Comparison of ENCODE assay signal across 17 cellular contexts in genomic region chr3:185361920-185362319, GRCh38. TPM values are rescaled to one million over a fixed set of nuclear protein-coding genes. Genes with fewer than 3 reads are reported as not detected.
DNase-seq lines count a peak whose midpoint lies in the region; ATAC-seq and TF ChIP-seq lines count a peak whose summit lies in the region.
"Had no signal": no experiment of that assay in that cellular context is flagged by ENCODE, and none has a peak within 500 bp of the region (broad histone marks: within the 10 kb centered on the region; RNA-seq: fewer than 3 reads in every experiment).

No MANE protein-coding gene starts in this region.

- no peak for TF ChIP-seq POLR2A in testis (IDR thresholded peaks at IDR 0.05)

- H3K4me1 ChIP-seq in upper lobe of right lung = peaks cover 2% of the 10 kb centered on the region
- H3K4me1 ChIP-seq in testis = peaks cover 6% of the 10 kb centered on the region

- H3K4me3 ChIP-seq in upper lobe of right lung (peak overlapping the region; percentile 24), testis (no peak overlapping the region)

- in situ Hi-C loops in G401 (cut with HindIII; ENCODE audit: low sequenced_read_pairs) = no loop called here

- WGBS in testis, 2 donors = 57% methylated on average over 2 of the region's 2 CpGs

- ATAC-seq in upper lobe of right lung (peak; percentile 32), left colon (no peak)
- ATAC-seq: activated CD8-positive, alpha-beta T cell treated with anti-CD3 and anti-CD28 coated beads for 36 hours; esophagus mucosa; left ventricle myocardium superior had no signal

- H3K9me3 ChIP-seq in upper lobe of right lung = no peaks in the 10 kb centered on the region
- H3K9me3 ChIP-seq in testis = no peaks in the 10 kb centered on the region

- intact Hi-C loops in upper lobe of right lung (cut with DNase I) (loop anchor here (5.0 kb wide), 1 partner anchor 75 kb away; no protein-coding TSS in a partner anchor), left colon (cut with DNase I, micrococcal nuclease) (no loop called here), testis (cut with DNase I; ENCODE audit: low total_unique reads) (no loop called here)

- H3K27me3 ChIP-seq in upper lobe of right lung = no peaks in the 10 kb centered on the region
- H3K27me3 ChIP-seq in testis = no peaks in the 10 kb centered on the region

- H3K4me1 Mint-ChIP-seq in glutamatergic neuron (ENCODE audit: low read depth, unreplicated experiment) = peaks cover 22% of the 10 kb centered on the region

- no peak overlapping the region for H3K4me3 Mint-ChIP-seq in glutamatergic neuron (ENCODE audit: unreplicated experiment)

- DNase-seq in HT1080 (ENCODE audit: low read depth) (peak; percentile 43), astrocyte of the hippocampus (ENCODE audit: low read depth, low spot score) (peak; percentile 18), glutamatergic neuron (no peak), upper lobe of right lung (no peak), left colon (no peak), G401 (ENCODE audit: low spot score) (no peak), testis (no peak)
- DNase-seq: activated CD8-positive, alpha-beta T cell treated with anti-CD3 and anti-CD28 coated beads for 36 hours; anterior cingulate cortex; DND-41; hypothalamus; left ventricle myocardium superior; MV-4-11; stimulated activated CD4-positive, alpha-beta T cell treated with anti-CD3 and anti-CD28 coated beads, Interleukin-15, amount 100 ng/mL, for 24 hours had no signal

- peak overlapping the region; percentile 56 for H3K27ac ChIP-seq in upper lobe of right lung
- H3K27ac ChIP-seq in testis = no peak overlapping the region

- peaks cover 13% of the 10 kb centered on the region for H3K9me3 Mint-ChIP-seq in glutamatergic neuron (ENCODE audit: unreplicated experiment)
- H3K9me3 Mint-ChIP-seq: activated CD8-positive, alpha-beta T cell treated with anti-CD3 and anti-CD28 coated beads for 36 hours; activated T-helper 2 cell treated with anti-CD3 and anti-CD28 coated beads, Interferon-gamma antibody, Interleukin-2, Interleukin-4, amounts not matched to agents 10 μg/mL and 5 μg/mL and 100 μg/mL, durations not matched to agents 14 hours and 24 hours and 36 hours had no signal

- H3K27me3 Mint-ChIP-seq in glutamatergic neuron (ENCODE audit: unreplicated experiment) = peaks cover 10% of the 10 kb centered on the region

- peaks cover 5% of the 10 kb centered on the region for H3K36me3 Mint-ChIP-seq in glutamatergic neuron (ENCODE audit: unreplicated experiment)

- H3K36me3 ChIP-seq in upper lobe of right lung (no peaks in the 10 kb centered on the region), testis (ENCODE audit: low read depth, missing control alignments) (no peaks in the 10 kb centered on the region)

- peak overlapping the region; percentile 35 for H3K27ac Mint-ChIP-seq in glutamatergic neuron (ENCODE audit: unreplicated experiment)
- H3K27ac Mint-ChIP-seq: activated CD8-positive, alpha-beta T cell treated with anti-CD3 and anti-CD28 coated beads for 36 hours; activated T-helper 2 cell treated with anti-CD3 and anti-CD28 coated beads, Interferon-gamma antibody, Interleukin-2, Interleukin-4, amounts not matched to agents 10 μg/mL and 5 μg/mL and 100 μg/mL, durations not matched to agents 14 hours and 24 hours and 36 hours; progenitor cell of endocrine pancreas had no signal

- TF ChIP-seq CTCF in glutamatergic neuron (IDR thresholded peaks at IDR 0.05; ENCODE audit: partially characterized antibody, unreplicated experiment) (no peak), upper lobe of right lung (IDR thresholded peaks at IDR 0.05) (no peak), testis (IDR thresholded peaks at IDR 0.05) (no peak)

RNA-seq across cellular contexts. Expression of gene MAP3K13, which starts 1.0 kb away (rescaled TPM):
- total RNA-seq in HT1080 (2014; rRNA removed; shearing (Covaris generic)) = 17.6 and 25.6 TPM in 2 replicates
- polyA plus RNA-seq in HT1080 (2015; cell fraction: cytosol; rRNA removed) = 31.7 and 36.6 TPM in 2 replicates
- 6.7 and 12.3 TPM in 2 replicates for polyA plus RNA-seq in HT1080 (2015; cell fraction: nucleus; rRNA removed)
- total RNA-seq in glutamatergic neuron (ENCODE audit: unreplicated experiment) (110 TPM), upper lobe of right lung (37.6 TPM), left colon (10 to 100 TPM; 47.0 to 51.0 TPM), testis (10 to 100 TPM; 43.7 to 66.5 TPM)
- 2.0 and 4.4 TPM in 2 replicates for total RNA-seq in G401 (2014; rRNA removed; shearing (Covaris generic))
- 37.1 TPM for polyA plus RNA-seq in testis (ENCODE audit: insufficient read depth, low read depth, low replicate concordance)

Comparison
In these comparisons a context has a peak if more than half of its experiments do, and no peak if none do; other contexts are left out.
1. DNase-seq: peak in HT1080 (single experiment) and astrocyte of the hippocampus (single experiment); none in glutamatergic neuron (single experiment), upper lobe of right lung (single experiment), left colon (0 of 2), G401 (single experiment) and testis (single experiment).